8 cellular contexts compared by ENCODE assay signal in genomic region chr21:14027235-14027869, GRCh38.
DNase-seq lines count a peak whose midpoint lies in the region; ATAC-seq and TF ChIP-seq lines count a peak whose summit lies in the region.
"Not testable (repeated sequence)": the region's sequence is repeated elsewhere in the genome, so short reads cannot be mapped to it uniquely, and the experiment has no call there.

No MANE protein-coding gene starts in this region.

- H3K36me3 Mint-ChIP-seq in CD4-positive, CD25-positive, alpha-beta regulatory T cell; activated CD4-positive, alpha-beta memory T cell treated with anti-CD3 and anti-CD28 coated beads, Interleukin-2, amount 10 ng/mL, durations not matched to agents 7 days and 5 days (ENCODE audit: low read depth): not testable (repeated sequence)

- peak overlapping the region; percentile 55 for H3K4me3 ChIP-seq in CD4-positive, CD25-positive, alpha-beta regulatory T cell (ENCODE audit: low read depth, low read length)
- H3K4me3 ChIP-seq in ectodermal cell (ENCODE audit: insufficient read depth, low read depth, low read length): peak overlapping the region; percentile 58
- H3K4me3 ChIP-seq in lower leg skin (ENCODE audit: low read depth, poor library complexity, severe bottlenecking): peak overlapping the region; percentile 25

- not testable (repeated sequence) for H3K4me1 ChIP-seq in CD4-positive, CD25-positive, alpha-beta regulatory T cell (ENCODE audit: control insufficient read depth, insufficient read depth, low read length, poor library complexity, severe bottlenecking); ectodermal cell (ENCODE audit: control insufficient read depth, insufficient read depth, low read length)

- not testable (repeated sequence) for TF ChIP-seq CTCF in lower leg skin (IDR thresholded peaks at IDR 0.05)

- TF ChIP-seq POLR2A in lower leg skin (IDR thresholded peaks at IDR 0.05): not testable (repeated sequence)

- 2 to 3% methylated on average over 25 to 26 of the region's 37 CpGs for WGBS in ectodermal cell, 2 experiments
- WGBS in lower leg skin, 2 donors: 0 to 1% methylated on average over 13 to 25 of the region's 37 CpGs

- H3K27ac Mint-ChIP-seq in CD4-positive, CD25-positive, alpha-beta regulatory T cell: peak overlapping the region in 2 of 3 donors; percentile 81 to 90
- H3K27ac Mint-ChIP-seq in activated CD4-positive, alpha-beta memory T cell treated with anti-CD3 and anti-CD28 coated beads, Interleukin-2, amount 10 ng/mL, durations not matched to agents 7 days and 5 days: peak overlapping the region; percentile 78

- peaks cover 0 to 20% (median 13%) of the 10 kb centered on the region in 4 donors for H3K4me1 Mint-ChIP-seq in CD4-positive, CD25-positive, alpha-beta regulatory T cell
- peaks cover 34% of the 10 kb centered on the region for H3K4me1 Mint-ChIP-seq in activated CD4-positive, alpha-beta memory T cell treated with anti-CD3 and anti-CD28 coated beads, Interleukin-2, amount 10 ng/mL, durations not matched to agents 7 days and 5 days

- H3K36me3 ChIP-seq in CD4-positive, CD25-positive, alpha-beta regulatory T cell (ENCODE audit: control insufficient read depth, insufficient read depth, low read length); ectodermal cell (ENCODE audit: control insufficient read depth, insufficient read depth, low read length): not testable (repeated sequence)

- CTCF ChIA-PET in activated CD4-positive, alpha-beta memory T cell treated with anti-CD3 and anti-CD28 coated beads, Interleukin-2, amount 10 ng/mL, durations not matched to agents 7 days and 5 days (lab: Charles Lee): not testable (repeated sequence)

- peak; percentile 77 to 94 (median 88) for DNase-seq in CD4-positive, CD25-positive, alpha-beta regulatory T cell
- DNase-seq in NCI-H774 (lab: John Stamatoyannopoulos, UW) (peak; percentile 87), lower leg skin (ENCODE audit: low spot score in 2 of 2) (peak; percentile 90 to 97)
- peak; percentile 93 for DNase-seq in activated CD4-positive, alpha-beta memory T cell treated with anti-CD3 and anti-CD28 coated beads, Interleukin-2, amount 10 ng/mL, durations not matched to agents 7 days and 5 days
- DNase-seq in stimulated activated CD4-positive, alpha-beta T cell treated with anti-CD3 and anti-CD28 coated beads, Interleukin-4, amount 100 ng/mL, for 4 hours: peak; percentile 77 to 79

- not testable (repeated sequence) for H3K27me3 Mint-ChIP-seq in CD4-positive, CD25-positive, alpha-beta regulatory T cell; activated CD4-positive, alpha-beta memory T cell treated with anti-CD3 and anti-CD28 coated beads, Interleukin-2, amount 10 ng/mL, durations not matched to agents 7 days and 5 days

- intact Hi-C loops in lower leg skin (cut with DNase I; ENCODE audit: low total_unique reads): not testable (repeated sequence)

- H3K9me3 Mint-ChIP-seq in CD4-positive, CD25-positive, alpha-beta regulatory T cell; activated CD4-positive, alpha-beta memory T cell treated with anti-CD3 and anti-CD28 coated beads, Interleukin-2, amount 10 ng/mL, durations not matched to agents 7 days and 5 days: not testable (repeated sequence)

- not testable (repeated sequence) for H3K27ac ChIP-seq in CD4-positive, CD25-positive, alpha-beta regulatory T cell (ENCODE audit: insufficient read depth, low read length, poor library complexity, severe bottlenecking)
- H3K27ac ChIP-seq in ectodermal cell (ENCODE audit: insufficient read depth, low read depth, low read length, poor library complexity, severe bottlenecking): peak overlapping the region; percentile 80

- ATAC-seq in CD4-positive, CD25-positive, alpha-beta regulatory T cell (ENCODE audit: low read depth in 2 of 2): peak; percentile 100
- ATAC-seq in GM19438 (IDR thresholded peaks at IDR 0.05; ENCODE audit: low read depth, unreplicated experiment) (peak; percentile 100), HG03558 (IDR thresholded peaks at IDR 0.05; ENCODE audit: extremely low read depth, unreplicated experiment) (peak; percentile 100)

- not testable (repeated sequence) for H3K27me3 ChIP-seq in CD4-positive, CD25-positive, alpha-beta regulatory T cell (ENCODE audit: control insufficient read depth, insufficient read depth, low read length); ectodermal cell (ENCODE audit: control insufficient read depth, insufficient read depth, low read length, poor library complexity, severe bottlenecking)

- H3K9me3 ChIP-seq in CD4-positive, CD25-positive, alpha-beta regulatory T cell (ENCODE audit: control insufficient read depth in 2 of 2, low read length in 2 of 2); ectodermal cell (ENCODE audit: control insufficient read depth, low read length): not testable (repeated sequence)

- POLR2A ChIA-PET in activated CD4-positive, alpha-beta memory T cell treated with anti-CD3 and anti-CD28 coated beads, Interleukin-2, amount 10 ng/mL, durations not matched to agents 7 days and 5 days (lab: Charles Lee): not testable (repeated sequence)

- H3K4me3 Mint-ChIP-seq in CD4-positive, CD25-positive, alpha-beta regulatory T cell: peak overlapping the region; percentile 91 to 95 (median 92)
- peak overlapping the region; percentile 92 for H3K4me3 Mint-ChIP-seq in activated CD4-positive, alpha-beta memory T cell treated with anti-CD3 and anti-CD28 coated beads, Interleukin-2, amount 10 ng/mL, durations not matched to agents 7 days and 5 days
